ENCODE assay signal across 8 cellular contexts in genomic region chr18:63321291-63321690, GRCh38. TPM values are rescaled to one million over a fixed set of nuclear protein-coding genes. Genes with fewer than 3 reads are reported as not detected.
DNase-seq lines count a peak whose midpoint lies in the region; ATAC-seq and TF ChIP-seq lines count a peak whose summit lies in the region.

No MANE protein-coding gene starts in this region.

- CTCF ChIA-PET in activated CD8-positive, alpha-beta T cell treated with anti-CD3 and anti-CD28 coated beads, Interleukin-2, amount 10 ng/mL, durations not matched to agents 7 days and 5 days (lab: Charles Lee) = interaction anchor here (1.2 to 8.0 kb wide), 8 partner anchors 19 to 302 kb away, joined by 3 to 144 read pairs (median 16); no protein-coding TSS in a partner anchor

- H3K27ac Mint-ChIP-seq in activated CD8-positive, alpha-beta T cell treated with anti-CD3 and anti-CD28 coated beads, Interleukin-2, amount 10 ng/mL, durations not matched to agents 7 days and 5 days = peak overlapping the region; percentile 91
- H3K27ac Mint-ChIP-seq in mesothelial cell of epicardium = no peak overlapping the region

- WGBS in heart right ventricle, 2 donors = 86 to 87% methylated on average over 9 of the region's 9 CpGs

- H3K27ac ChIP-seq in left ventricle myocardium inferior (replicated peaks) (peak overlapping the region; percentile 85), heart right ventricle (peak overlapping the region in 4 of 10 donors; percentile 65 to 85 (median 81)), vagina (peak overlapping the region; percentile 91), brain microvascular endothelial cell (no peak overlapping the region)

- H3K27me3 ChIP-seq in left ventricle myocardium inferior (ENCODE audit: low read depth) = no peaks in the 10 kb centered on the region
- peaks cover 0 to 8% (median 0%) of the 10 kb centered on the region in 7 donors for H3K27me3 ChIP-seq in heart right ventricle
- H3K27me3 ChIP-seq in vagina = no peaks in the 10 kb centered on the region
- peaks cover 4% of the 10 kb centered on the region for H3K27me3 ChIP-seq in brain microvascular endothelial cell (replicated peaks)

- H3K36me3 ChIP-seq in left ventricle myocardium inferior (no peaks in the 10 kb centered on the region), heart right ventricle (no peaks in the 10 kb centered on the region), vagina (no peaks in the 10 kb centered on the region), brain microvascular endothelial cell (replicated peaks) (no peaks in the 10 kb centered on the region)

- ATAC-seq in heart right ventricle = no peak
- ATAC-seq in activated CD8-positive, alpha-beta T cell treated with anti-CD3 and anti-CD28 coated beads, Interleukin-2, amount 10 ng/mL, durations not matched to agents 7 days and 5 days = no peak

- peaks cover 23% of the 10 kb centered on the region for H3K4me1 Mint-ChIP-seq in activated CD8-positive, alpha-beta T cell treated with anti-CD3 and anti-CD28 coated beads, Interleukin-2, amount 10 ng/mL, durations not matched to agents 7 days and 5 days (ENCODE audit: low read depth)
- peaks cover 36% of the 10 kb centered on the region for H3K4me1 Mint-ChIP-seq in mesothelial cell of epicardium

- in situ Hi-C loops in brain microvascular endothelial cell (cut with HindIII; ENCODE audit: low pct_ligation_motif_present, low sequenced_read_pairs) = loop anchor here (10.0 kb wide), 1 partner anchor 186 kb away; no protein-coding TSS in a partner anchor

- no peaks in the 10 kb centered on the region for H3K9me3 Mint-ChIP-seq in activated CD8-positive, alpha-beta T cell treated with anti-CD3 and anti-CD28 coated beads, Interleukin-2, amount 10 ng/mL, durations not matched to agents 7 days and 5 days (ENCODE audit: insufficient read depth)
- H3K9me3 Mint-ChIP-seq in mesothelial cell of epicardium = no peaks in the 10 kb centered on the region

- H3K4me1 ChIP-seq in left ventricle myocardium inferior (peaks cover 51% of the 10 kb centered on the region), heart right ventricle (peaks cover 0 to 47% (median 23%) of the 10 kb centered on the region in 9 donors), vagina (peaks cover 25% of the 10 kb centered on the region)

- intact Hi-C loops in left ventricle myocardium inferior (cut with micrococcal nuclease) = loop anchor here (5.0 to 10.0 kb wide), 2 partner anchors 189 to 306 kb away; no protein-coding TSS in a partner anchor
- intact Hi-C loops in heart right ventricle (cut with DNase I) = loop anchor here in 5 of 10 donors (5.0 kb wide), 3 partner anchors 189 to 304 kb away; no protein-coding TSS in a partner anchor
- intact Hi-C loops in vagina (cut with DNase I) = loop anchor here (5.0 kb wide), 1 partner anchor 294 kb away; no protein-coding TSS in a partner anchor

- POLR2A ChIA-PET in activated CD8-positive, alpha-beta T cell treated with anti-CD3 and anti-CD28 coated beads, Interleukin-2, amount 10 ng/mL, durations not matched to agents 7 days and 5 days (lab: Charles Lee) = interaction anchor here (0.7 to 1.0 kb wide), 3 partner anchors 9 to 159 kb away, joined by 3 to 5 read pairs (median 4); no protein-coding TSS in a partner anchor

- no peaks in the 10 kb centered on the region for H3K27me3 Mint-ChIP-seq in activated CD8-positive, alpha-beta T cell treated with anti-CD3 and anti-CD28 coated beads, Interleukin-2, amount 10 ng/mL, durations not matched to agents 7 days and 5 days (ENCODE audit: low read depth)
- H3K27me3 Mint-ChIP-seq in mesothelial cell of epicardium (ENCODE audit: low read depth) = peaks cover 24% of the 10 kb centered on the region

- peaks cover 30% of the 10 kb centered on the region for H3K36me3 Mint-ChIP-seq in activated CD8-positive, alpha-beta T cell treated with anti-CD3 and anti-CD28 coated beads, Interleukin-2, amount 10 ng/mL, durations not matched to agents 7 days and 5 days (ENCODE audit: low read depth)
- no peaks in the 10 kb centered on the region for H3K36me3 Mint-ChIP-seq in mesothelial cell of epicardium

- peak overlapping the region; percentile 73 for H3K4me3 ChIP-seq in left ventricle myocardium inferior
- H3K4me3 ChIP-seq in heart right ventricle = peak overlapping the region in 4 of 10 donors; percentile 63 to 91 (median 71)
- H3K4me3 ChIP-seq in vagina = peak overlapping the region in 1 of 2 donors; percentile 84
- H3K4me3 ChIP-seq in foreskin fibroblast (ENCODE audit: low read depth in 1 of 2, low read length in 2 of 2) = no peak overlapping the region
- no peak overlapping the region for H3K4me3 ChIP-seq in brain microvascular endothelial cell (ENCODE audit: low read depth, low read length)

- H3K9me3 ChIP-seq in left ventricle myocardium inferior (replicated peaks) (no peaks in the 10 kb centered on the region), heart right ventricle (no peaks in the 10 kb centered on the region), vagina (no peaks in the 10 kb centered on the region)

- no peak for TF ChIP-seq POLR2A in vagina (IDR thresholded peaks at IDR 0.05)

- no peak for TF ChIP-seq CTCF in left ventricle myocardium inferior (IDR thresholded peaks at IDR 0.05; ENCODE audit: borderline replicate concordance)
- no peak for TF ChIP-seq CTCF in heart right ventricle (IDR thresholded peaks at IDR 0.05)
- TF ChIP-seq CTCF in mesothelial cell of epicardium (IDR thresholded peaks at IDR 0.05; ENCODE audit: unreplicated experiment) = no peak
- no peak for TF ChIP-seq CTCF in vagina (IDR thresholded peaks at IDR 0.05)
- TF ChIP-seq CTCF in foreskin fibroblast (IDR thresholded peaks at IDR 0.05; ENCODE audit: low read depth, low read length) = no peak
- TF ChIP-seq CTCF in brain microvascular endothelial cell (IDR thresholded peaks at IDR 0.05; ENCODE audit: low read depth, low read length, missing control alignments) = no peak

- DNase-seq in left ventricle myocardium inferior = no peak
- no peak for DNase-seq in heart right ventricle
- no peak for DNase-seq in activated CD8-positive, alpha-beta T cell treated with anti-CD3 and anti-CD28 coated beads, Interleukin-2, amount 10 ng/mL, durations not matched to agents 7 days and 5 days
- DNase-seq in mesothelial cell of epicardium (ENCODE audit: low spot score in 2 of 2, unreplicated experiment in 2 of 2) = no peak
- no peak for DNase-seq in vagina (ENCODE audit: extremely low spot score in 2 of 2)
- no peak for DNase-seq in foreskin fibroblast
- no peak for DNase-seq in brain microvascular endothelial cell
- DNase-seq in NCI-H226 = no peak

- H3K4me3 Mint-ChIP-seq in activated CD8-positive, alpha-beta T cell treated with anti-CD3 and anti-CD28 coated beads, Interleukin-2, amount 10 ng/mL, durations not matched to agents 7 days and 5 days = peak overlapping the region; percentile 94
- peak overlapping the region; percentile 78 for H3K4me3 Mint-ChIP-seq in mesothelial cell of epicardium

RNA-seq across cellular contexts. Expression of gene BCL2, which starts 1.7 kb away (rescaled TPM):
- total RNA-seq in left ventricle myocardium inferior (7.3 TPM), heart right ventricle (10 to 100 TPM in 4 of 10 donors, 1 to 10 TPM in 6; 5.2 to 23.1 (median 9.8) TPM), mesothelial cell of epicardium (8.4 to 9.3 TPM (median 8.5 TPM) in 3 replicates), vagina (18.7 TPM)
- 1 to 10 TPM; 1.5 to 3.2 TPM for polyA plus RNA-seq in heart right ventricle
- total RNA-seq in activated CD8-positive, alpha-beta T cell treated with anti-CD3 and anti-CD28 coated beads, Interleukin-2, amount 10 ng/mL, durations not matched to agents 7 days and 5 days = 100 to 1,000 TPM; 140 TPM

RNA-seq across cellular contexts. Expression of gene KDSR, which starts 45.7 kb away (rescaled TPM):
- total RNA-seq in left ventricle myocardium inferior (31.3 TPM), heart right ventricle (10 to 100 TPM; 28.6 to 41.6 (median 34.9) TPM), mesothelial cell of epicardium (47.0 to 52.8 TPM (median 52.3 TPM) in 3 replicates), vagina (42.0 TPM)
- polyA plus RNA-seq in heart right ventricle = 10 to 100 TPM in 1 of 2 donors, 1 to 10 TPM in 1; 9.4 to 21.0 TPM
- 10 to 100 TPM; 38.2 to 38.4 TPM for total RNA-seq in activated CD8-positive, alpha-beta T cell treated with anti-CD3 and anti-CD28 coated beads, Interleukin-2, amount 10 ng/mL, durations not matched to agents 7 days and 5 days
